ENCODE assay signal across 1 cellular context in genomic region chr9:92122792-92123191, GRCh38.
TF ChIP-seq lines count a peak whose summit lies in the region.

No MANE protein-coding gene starts in this region.

TF ChIP-seq in HepG2, 621 proteins besides CTCF, POLR2A, EP300 and RAD21 (continued from another document):
- TF ChIP-seq ZNF687 (CRISPR knock-in tag; IDR thresholded peaks at IDR 0.05) = peak; percentile 55
- peak; percentile 26; the same call in 1 of the 2 replicates for TF ChIP-seq ZFX (CRISPR knock-in tag; IDR thresholded peaks at IDR 0.05; ENCODE audit: low read depth)
- TF ChIP-seq, protein P1, sequence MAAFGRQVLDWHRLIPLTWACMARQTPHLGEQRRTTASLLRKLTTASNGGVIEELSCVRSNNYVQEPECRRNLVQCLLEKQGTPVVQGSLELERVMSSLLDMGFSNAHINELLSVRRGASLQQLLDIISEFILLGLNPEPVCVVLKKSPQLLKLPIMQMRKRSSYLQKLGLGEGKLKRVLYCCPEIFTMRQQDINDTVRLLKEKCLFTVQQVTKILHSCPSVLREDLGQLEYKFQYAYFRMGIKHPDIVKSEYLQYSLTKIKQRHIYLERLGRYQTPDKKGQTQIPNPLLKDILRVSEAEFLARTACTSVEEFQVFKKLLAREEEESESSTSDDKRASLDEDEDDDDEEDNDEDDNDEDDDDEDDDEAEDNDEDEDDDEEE (CRISPR knock-in tag; IDR thresholded peaks at IDR 0.05) = 0 out of 2 replicates have a peak, but pooled peaks have one; percentile 17
- TF ChIP-seq GABPA (IDR thresholded peaks at IDR 0.05; ENCODE audit: low read depth, low read length) = peak; percentile 16; the same call in 1 of the 2 replicates
- TF ChIP-seq GABPA (CRISPR knock-in tag; IDR thresholded peaks at IDR 0.05; ENCODE audit: low read depth) = 0 out of 2 replicates have a peak, but pooled peaks have one; percentile 19
TF ChIP-seq in HepG2: peak in this region for 5.
